Comparison of ENCODE assay signal across 1 cellular context in genomic region chr12:42325776-42326465, GRCh38.
TF ChIP-seq lines count a peak whose summit lies in the region.

Gene PPHLN1 (plus strand): TSS chr12:42326167. CDS start chr12:42335903, 9,736 bp downstream.
Gene ZCRB1 (minus strand): TSS chr12:42326094. CDS start chr12:42324102, 1,992 bp downstream.

TF ChIP-seq in HEK293, 187 proteins besides CTCF, POLR2A, EP300 and RAD21 (continued from another document and continues in another):
- no peak for TF ChIP-seq ZNF701 (tag by site-specific recombination; IDR thresholded peaks at IDR 0.05)
- TF ChIP-seq ZNF692 (tag by site-specific recombination; IDR thresholded peaks at IDR 0.05) = peak; percentile 80
- peak; percentile 63; the same call in 1 of the 2 replicates for TF ChIP-seq ZNF660 (tag by site-specific recombination; IDR thresholded peaks at IDR 0.05)
- no peak for TF ChIP-seq RBAK (tag by site-specific recombination; IDR thresholded peaks at IDR 0.05)
- peak; percentile 86 for TF ChIP-seq ZBTB26 (tag by site-specific recombination; optimal IDR thresholded peaks at IDR 0.05)
- TF ChIP-seq ZNF121 (tag by site-specific recombination; IDR thresholded peaks at IDR 0.05) = 0 out of 2 replicates have a peak, but pooled peaks have one; percentile 31
- TF ChIP-seq ZNF202 (tag by site-specific recombination; IDR thresholded peaks at IDR 0.05; ENCODE audit: borderline replicate concordance) = no peak
- TF ChIP-seq ZSCAN30 (tag by site-specific recombination; IDR thresholded peaks at IDR 0.05) = no peak; the same call in 1 of the 2 replicates
- no peak for TF ChIP-seq ZNF37A (tag by site-specific recombination; IDR thresholded peaks at IDR 0.05)
- no peak for TF ChIP-seq ZNF560 (tag by site-specific recombination; IDR thresholded peaks at IDR 0.05; ENCODE audit: borderline replicate concordance)
- TF ChIP-seq SP7 (tag by site-specific recombination; IDR thresholded peaks at IDR 0.05) = peak; percentile 59
- TF ChIP-seq ZNF76 (tag by site-specific recombination; IDR thresholded peaks at IDR 0.05; ENCODE audit: borderline replicate concordance, low read depth) = peak; percentile 40; the same call in 1 of the 2 replicates
- peak; percentile 54; the same call in 1 of the 2 replicates for TF ChIP-seq ZNF843 (tag by site-specific recombination; IDR thresholded peaks at IDR 0.05)
- TF ChIP-seq TRIM28 (IDR thresholded peaks at IDR 0.05; ENCODE audit: borderline replicate concordance, low read length) = peak; percentile 73; the same call in 1 of the 2 replicates
- no peak; the same call in 1 of the 2 replicates for TF ChIP-seq ZNF2 (tag by site-specific recombination; IDR thresholded peaks at IDR 0.05)
- peak; percentile 92 for TF ChIP-seq ZNF629 (tag by site-specific recombination; IDR thresholded peaks at IDR 0.05)
- TF ChIP-seq ZNF561 (tag by site-specific recombination; IDR thresholded peaks at IDR 0.05; ENCODE audit: borderline replicate concordance) = peak; percentile 89
- TF ChIP-seq GLIS1 (tag by site-specific recombination; IDR thresholded peaks at IDR 0.05) = peak; percentile 41; the same call in 1 of the 2 replicates
- TF ChIP-seq OSR2 (tag by site-specific recombination; IDR thresholded peaks at IDR 0.05) = no peak
- no peak for TF ChIP-seq ZNF777 (tag by site-specific recombination; IDR thresholded peaks at IDR 0.05; ENCODE audit: borderline replicate concordance)
- peak; percentile 73 for TF ChIP-seq ZFP69B (tag by site-specific recombination; IDR thresholded peaks at IDR 0.05)
- TF ChIP-seq SP2 (tag by site-specific recombination; IDR thresholded peaks at IDR 0.05) = peak; percentile 86
- peak; percentile 79 for TF ChIP-seq ZNF335 (tag by site-specific recombination; conservative IDR thresholded peaks at IDR 0.05)
- peak; percentile 91 for TF ChIP-seq PATZ1 (tag by site-specific recombination; IDR thresholded peaks at IDR 0.05)
- no peak for TF ChIP-seq ZNF624 (tag by site-specific recombination; IDR thresholded peaks at IDR 0.05)
- peak; percentile 98 for TF ChIP-seq ZBTB20 (tag by site-specific recombination; IDR thresholded peaks at IDR 0.05)
- no peak for TF ChIP-seq HOXA7 (CRISPR knock-in tag; IDR thresholded peaks at IDR 0.05; ENCODE audit: borderline replicate concordance)
- peak; percentile 89 for TF ChIP-seq ZNF600 (tag by site-specific recombination; IDR thresholded peaks at IDR 0.05)
- no peak for TF ChIP-seq ELK4 (IDR thresholded peaks at IDR 0.05; ENCODE audit: borderline replicate concordance, low read depth, low read length)
- TF ChIP-seq ZBTB21 (tag by site-specific recombination; IDR thresholded peaks at IDR 0.05) = peak; percentile 77
- TF ChIP-seq ZNF311 (tag by site-specific recombination; IDR thresholded peaks at IDR 0.05; ENCODE audit: borderline replicate concordance) = no peak
- 0 out of 2 replicates have a peak, but pooled peaks have one; percentile 31 for TF ChIP-seq ZIC2 (tag by site-specific recombination; IDR thresholded peaks at IDR 0.05)
- peak; percentile 80 for TF ChIP-seq ZNF501 (tag by site-specific recombination; IDR thresholded peaks at IDR 0.05)
- peak; percentile 94 for TF ChIP-seq ZNF580 (tag by site-specific recombination; IDR thresholded peaks at IDR 0.05)
- TF ChIP-seq ZNF16 (tag by site-specific recombination; IDR thresholded peaks at IDR 0.05; ENCODE audit: low read depth) = no peak
- TF ChIP-seq ZNF776 (tag by site-specific recombination; IDR thresholded peaks at IDR 0.05; ENCODE audit: borderline replicate concordance) = no peak
- TF ChIP-seq ZNF138 (tag by site-specific recombination; IDR thresholded peaks at IDR 0.05; ENCODE audit: borderline replicate concordance) = no peak
- 0 out of 2 replicates have a peak, but pooled peaks have one; percentile 74 for TF ChIP-seq ZNF610 (tag by site-specific recombination; IDR thresholded peaks at IDR 0.05; ENCODE audit: borderline replicate concordance)
- TF ChIP-seq OVOL3 (tag by site-specific recombination; IDR thresholded peaks at IDR 0.05) = peak; percentile 93
- TF ChIP-seq ZBTB17 (tag by site-specific recombination; IDR thresholded peaks at IDR 0.05) = peak; percentile 92
- TF ChIP-seq KLF17 (tag by site-specific recombination; IDR thresholded peaks at IDR 0.05) = peak; percentile 59; the same call in 1 of the 2 replicates
- peak; percentile 63 for TF ChIP-seq KLF8 (tag by site-specific recombination; IDR thresholded peaks at IDR 0.05)
- TF ChIP-seq ZBTB11 (tag by site-specific recombination; conservative IDR thresholded peaks at IDR 0.05; ENCODE audit: low read depth) = peak; percentile 87
- TF ChIP-seq ZNF518A (tag by site-specific recombination; conservative IDR thresholded peaks at IDR 0.05; ENCODE audit: low read depth) = peak; percentile 32; the same call in 1 of the 2 replicates
- no peak for TF ChIP-seq ZNF837 (tag by site-specific recombination; IDR thresholded peaks at IDR 0.05)
- 0 out of 2 replicates have a peak, but pooled peaks have one; percentile 47 for TF ChIP-seq ZFP37 (tag by site-specific recombination; IDR thresholded peaks at IDR 0.05)
- TF ChIP-seq ZNF324 (tag by site-specific recombination; IDR thresholded peaks at IDR 0.05) = peak; percentile 38; the same call in 1 of the 2 replicates
- TF ChIP-seq KLF9 (tag by site-specific recombination; IDR thresholded peaks at IDR 0.05; ENCODE audit: low read depth) = peak; percentile 75
- TF ChIP-seq ZNF670 (tag by site-specific recombination; IDR thresholded peaks at IDR 0.05; ENCODE audit: low read depth) = no peak
- TF ChIP-seq GLIS2 (tag by site-specific recombination; IDR thresholded peaks at IDR 0.05) = peak; percentile 66
- peak; percentile 95 for TF ChIP-seq ZNF341 (tag by site-specific recombination; IDR thresholded peaks at IDR 0.05; ENCODE audit: low read depth)
